Comparison of ENCODE assay signal across 8 cellular contexts in genomic region chr10:42553064-42553407, GRCh38.
DNase-seq lines count a peak whose midpoint lies in the region; ATAC-seq, FAIRE-seq and TF ChIP-seq lines count a peak whose summit lies in the region.

No MANE protein-coding gene starts in this region.

- no peaks in the 10 kb centered on the region for H3K9me3 ChIP-seq in muscle layer of duodenum (ENCODE audit: control insufficient read depth in 1 of 2, low read length in 2 of 2)

- H3K27me3 ChIP-seq in HL-60 (ENCODE audit: insufficient read depth, poor library complexity, severe bottlenecking): no peaks in the 10 kb centered on the region
- H3K27me3 ChIP-seq in muscle layer of duodenum (ENCODE audit: low read depth, low read length): no peaks in the 10 kb centered on the region

- H3K36me3 ChIP-seq in muscle layer of duodenum (ENCODE audit: control insufficient read depth in 1 of 2, insufficient read depth in 2 of 2, low read length in 2 of 2): peaks cover 0 to 12% of the 10 kb centered on the region in 2 donors

- TF ChIP-seq CTCF in C4-2B (conservative IDR thresholded peaks at IDR 0.05): no peak
- no peak for TF ChIP-seq CTCF in HL-60 (IDR thresholded peaks at IDR 0.05; ENCODE audit: insufficient read depth, low read length)

- DNase-seq in HL-60 (ENCODE audit: low read depth in 1 of 2, low spot score in 1 of 2) (no peak), RCC 7860 (ENCODE audit: low spot score) (no peak), NCI-H1694 (lab: John Stamatoyannopoulos, UW) (no peak), retina (no peak)

- ATAC-seq in GM21390 (IDR thresholded peaks at IDR 0.05; ENCODE audit: unreplicated experiment): peak; percentile 26

- H3K4me1 ChIP-seq in muscle layer of duodenum (ENCODE audit: control insufficient read depth in 1 of 2, insufficient read depth in 2 of 2, low read length in 2 of 2): peaks cover 0 to 12% of the 10 kb centered on the region in 2 donors

- H3K27ac ChIP-seq in C4-2B: peak overlapping the region; percentile 60; the same call in 1 of the 2 replicates
- H3K27ac ChIP-seq in HL-60 (replicated peaks): peak overlapping the region; percentile 30; the same call in 1 of the 2 replicates
- peak overlapping the region; percentile 57 for H3K27ac ChIP-seq in cingulate gyrus (ENCODE audit: low read depth, low read length)
- H3K27ac ChIP-seq in muscle layer of duodenum (ENCODE audit: low read length): no peak overlapping the region

- FAIRE-seq in RCC 7860 (lab: Jason Lieb, UNC): no peak

- H3K4me3 ChIP-seq in HL-60 (replicated peaks; ENCODE audit: insufficient read depth, low read length): peak overlapping the region; percentile 78
- H3K4me3 ChIP-seq in muscle layer of duodenum (ENCODE audit: low read depth in 1 of 2, low read length in 2 of 2): peak overlapping the region; percentile 90 to 94
